ENCODE assay signal across 8 cellular contexts in genomic region chr15:75646944-75647364, GRCh38. TPM values are rescaled to one million over a fixed set of nuclear protein-coding genes. Genes with fewer than 3 reads are reported as not detected.
A peak's percentile ranks its signal among the peaks of the same experiment; 100 is the strongest.
DNase-seq lines count a peak whose midpoint lies in the region; ATAC-seq and TF ChIP-seq lines count a peak whose summit lies in the region.

No MANE protein-coding gene starts in this region.

- H3K9ac ChIP-seq in neural progenitor cell, result peak overlapping the region; percentile 70

- H3K27ac ChIP-seq in neural progenitor cell, result no peak overlapping the region

- H3K4me3 ChIP-seq in epithelial cell of proximal tubule (ENCODE audit: low read depth, low read length), result peak overlapping the region; percentile 93
- peak overlapping the region; percentile 89 for H3K4me3 ChIP-seq in neural progenitor cell

- H3F3A ChIP-seq in neural progenitor cell (ENCODE audit: low read depth), result peaks cover 32% of the 10 kb centered on the region

- H3K9me3 Mint-ChIP-seq in T-helper 1 cell treated with Interleukin-12 subunit alpha and Interleukin-12 subunit beta and Interleukin-4 antibody, amounts not matched to agents 30 μg/mL and 1 μg/mL, for 36 hours, result no peaks in the 10 kb centered on the region
- no peaks in the 10 kb centered on the region for H3K9me3 Mint-ChIP-seq in neural progenitor cell

- DNase-seq in T-helper 1 cell, result no peak
- no peak for DNase-seq in epithelial cell of proximal tubule (ENCODE audit: low read depth)
- DNase-seq in neural progenitor cell (ENCODE audit: low spot score), result peak; percentile 46
- DNase-seq in mucosa of gallbladder (ENCODE audit: low spot score), result no peak

- H3K36me3 Mint-ChIP-seq in T-helper 1 cell treated with Interleukin-12 subunit alpha and Interleukin-12 subunit beta and Interleukin-4 antibody, amounts not matched to agents 30 μg/mL and 1 μg/mL, for 36 hours (ENCODE audit: low read depth), result peaks cover 2% of the 10 kb centered on the region
- H3K36me3 Mint-ChIP-seq in neural progenitor cell, result peaks cover 16% of the 10 kb centered on the region

- H3K27ac Mint-ChIP-seq in T-helper 1 cell treated with Interleukin-12 subunit alpha and Interleukin-12 subunit beta and Interleukin-4 antibody, amounts not matched to agents 30 μg/mL and 1 μg/mL, for 36 hours, result peak overlapping the region; percentile 68
- no peak overlapping the region for H3K27ac Mint-ChIP-seq in neural progenitor cell

- H3K4me1 Mint-ChIP-seq in T-helper 1 cell treated with Interleukin-12 subunit alpha and Interleukin-12 subunit beta and Interleukin-4 antibody, amounts not matched to agents 30 μg/mL and 1 μg/mL, for 36 hours (ENCODE audit: low read depth), result peaks cover 25% of the 10 kb centered on the region
- peaks cover 44% of the 10 kb centered on the region for H3K4me1 Mint-ChIP-seq in neural progenitor cell

- no peaks in the 10 kb centered on the region for H3K9me3 ChIP-seq in neural progenitor cell (ENCODE audit: low read depth)

- H2AFZ ChIP-seq in neural progenitor cell (replicated peaks), result peak overlapping the region; percentile 89

- peaks cover 19% of the 10 kb centered on the region for H3K27me3 ChIP-seq in neural progenitor cell

- peaks cover 36% of the 10 kb centered on the region for H3K79me2 ChIP-seq in neural progenitor cell (ENCODE audit: low read depth)

- peaks cover 33% of the 10 kb centered on the region for H4K20me1 ChIP-seq in neural progenitor cell (ENCODE audit: low read depth)

- H3K4me1 ChIP-seq in neural progenitor cell, result peaks cover 28% of the 10 kb centered on the region

- no peaks in the 10 kb centered on the region for H3K36me3 ChIP-seq in neural progenitor cell

- no peak for TF ChIP-seq POLR2A in GM18505 (IDR thresholded peaks at IDR 0.05; ENCODE audit: borderline replicate concordance, extremely low read depth, insufficient read depth, insufficient read length)

- no peak for TF ChIP-seq CTCF in epithelial cell of proximal tubule (conservative IDR thresholded peaks at IDR 0.05; ENCODE audit: low read depth, low read length)
- no peak for TF ChIP-seq CTCF in neural progenitor cell (IDR thresholded peaks at IDR 0.05)

- peaks cover 3% of the 10 kb centered on the region for H3K27me3 Mint-ChIP-seq in T-helper 1 cell treated with Interleukin-12 subunit alpha and Interleukin-12 subunit beta and Interleukin-4 antibody, amounts not matched to agents 30 μg/mL and 1 μg/mL, for 36 hours (ENCODE audit: low read depth)
- peaks cover 10% of the 10 kb centered on the region for H3K27me3 Mint-ChIP-seq in neural progenitor cell (ENCODE audit: insufficient read depth, low read depth)

- peak overlapping the region; percentile 92 for H3K4me2 ChIP-seq in neural progenitor cell

- peak overlapping the region; percentile 84 for H3K4me3 Mint-ChIP-seq in T-helper 1 cell treated with Interleukin-12 subunit alpha and Interleukin-12 subunit beta and Interleukin-4 antibody, amounts not matched to agents 30 μg/mL and 1 μg/mL, for 36 hours
- H3K4me3 Mint-ChIP-seq in neural progenitor cell, result peak overlapping the region; percentile 82

- ATAC-seq in SK-N-SH treated with all-trans-retinoic acid at 6 μM for 48 hours (peak; percentile 42), GM18909 (IDR thresholded peaks at IDR 0.05; ENCODE audit: poor library complexity, unreplicated experiment) (no peak), GM18505 (IDR thresholded peaks at IDR 0.05; ENCODE audit: unreplicated experiment) (no peak)

TF ChIP-seq in SK-N-SH treated with all-trans-retinoic acid at 6 μM for 48 hours, 23 proteins besides CTCF, POLR2A, EP300 and RAD21:
- TF ChIP-seq ZFP3 (CRISPR knock-in tag; IDR thresholded peaks at IDR 0.05), result no peak

RNA-seq across cellular contexts. Expression of gene SNX33, which starts 0.8 kb away (rescaled TPM):
- 6.7 and 13.5 TPM in 2 replicates for total RNA-seq in epithelial cell of proximal tubule
- 10.1 and 20.7 TPM in 2 replicates for total RNA-seq in neural progenitor cell (ENCODE audit: low replicate concordance)
- 51.3 TPM for total RNA-seq in mucosa of gallbladder

RNA-seq across cellular contexts. Expression of gene IMP3, which starts 6.9 kb away (rescaled TPM):
- total RNA-seq in epithelial cell of proximal tubule (73.9 and 136 TPM in 2 replicates), neural progenitor cell (ENCODE audit: low replicate concordance) (62.1 and 96.1 TPM in 2 replicates), mucosa of gallbladder (66.3 TPM)

RNA-seq across cellular contexts. Expression of gene SNUPN, which starts 21.4 kb away (rescaled TPM):
- total RNA-seq in epithelial cell of proximal tubule (22.5 and 23.8 TPM in 2 replicates), neural progenitor cell (ENCODE audit: low replicate concordance) (18.4 and 20.7 TPM in 2 replicates), mucosa of gallbladder (23.3 TPM)
